In genomic region chr12:131239384-131240094, GRCh38 we compare ENCODE assay signal across 14 cellular contexts.
DNase-seq lines count a peak whose midpoint lies in the region; ATAC-seq and TF ChIP-seq lines count a peak whose summit lies in the region.
"Had no signal": no experiment of that assay in that cellular context is flagged by ENCODE, and none has a peak within 500 bp of the region (broad histone marks: within the 10 kb centered on the region; RNA-seq: fewer than 3 reads in every experiment).

No MANE protein-coding gene starts in this region.

- TF ChIP-seq CTCF in dorsolateral prefrontal cortex (IDR thresholded peaks at IDR 0.05 in 54 of 56, conservative IDR thresholded peaks at IDR 0.05 in 2 of 56; ENCODE audit: low read depth in 1 of 56, partially characterized antibody in 56 of 56) = no peak

- no peak overlapping the region for H3K4me3 ChIP-seq in dorsolateral prefrontal cortex
- H3K4me3 ChIP-seq: left ventricle myocardium inferior, tibial artery had no signal

- ATAC-seq in GM18502 (IDR thresholded peaks at IDR 0.05; ENCODE audit: poor library complexity, unreplicated experiment) (peak; percentile 89), GM19351 (IDR thresholded peaks at IDR 0.05; ENCODE audit: unreplicated experiment) (peak; percentile 74), HG02870 (IDR thresholded peaks at IDR 0.05; ENCODE audit: unreplicated experiment) (peak; percentile 78), HG03575 (IDR thresholded peaks at IDR 0.05; ENCODE audit: extremely low read depth, insufficient number of reproducible peaks, low FRiP score, unreplicated experiment) (peak; percentile 60)
- ATAC-seq: T-helper 17 cell had no signal

- DNase-seq in activated effector memory CD4-positive, alpha-beta T cell treated with Interleukin-2 at 50 U/mL for 16 hours = no peak
- no peak for DNase-seq in dorsolateral prefrontal cortex
- DNase-seq in ecto neural progenitor cell (ENCODE audit: low spot score) = no peak
- DNase-seq in NCI-H2107 (lab: John Stamatoyannopoulos, UW) = no peak
- DNase-seq: COR-L47, foreskin melanocyte, left ventricle myocardium inferior, NCI-H146, T-helper 17 cell, tibial artery had no signal

- no peaks in the 10 kb centered on the region for H3K27me3 ChIP-seq in dorsolateral prefrontal cortex
- H3K27me3 ChIP-seq: tibial artery had no signal

- no peak overlapping the region for H3K27ac ChIP-seq in dorsolateral prefrontal cortex
- H3K27ac ChIP-seq: left ventricle myocardium inferior, tibial artery had no signal

- intact Hi-C loops in dorsolateral prefrontal cortex (cut with DNase I) = no loop called here
